In the genomic region with DNA sequence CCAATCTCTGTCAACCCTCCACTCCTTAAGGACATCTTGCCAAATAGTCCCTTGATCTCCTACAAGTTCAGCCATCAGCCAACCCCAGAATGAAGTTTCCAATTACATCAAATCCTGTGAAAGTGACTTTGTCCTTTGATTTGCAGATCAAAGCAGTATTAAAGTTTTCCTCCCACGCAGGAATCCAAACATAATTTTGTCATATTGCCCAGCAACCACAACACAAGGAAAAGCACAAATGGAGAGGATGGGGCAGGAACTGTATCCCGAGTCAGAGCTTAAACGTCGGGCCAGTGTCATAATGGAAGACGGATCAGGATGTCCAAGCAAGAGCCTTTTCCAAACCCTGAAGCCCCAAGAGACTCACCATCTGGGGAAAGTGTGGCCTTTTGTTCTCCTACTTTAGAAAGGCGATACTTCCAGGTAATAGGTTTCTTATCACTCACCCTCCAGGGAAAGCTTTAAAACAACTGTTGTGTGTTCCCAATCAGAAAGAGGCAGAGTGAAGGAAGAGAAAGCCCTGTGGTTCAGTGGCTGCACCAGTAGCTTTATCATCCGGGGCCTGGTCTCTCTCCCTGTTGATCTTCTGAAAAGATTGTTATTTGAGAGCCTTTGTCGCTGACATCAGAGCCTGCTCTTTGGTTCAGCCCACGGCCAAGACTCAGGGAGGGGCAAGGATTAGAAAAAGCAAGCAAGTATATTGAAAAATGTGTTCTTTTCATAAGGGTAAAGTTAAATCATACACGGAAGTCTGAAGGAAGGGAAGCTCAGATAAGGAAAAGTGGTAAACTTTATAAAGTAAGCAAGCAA, we compare ENCODE assay signal across 1 cellular context.
TF ChIP-seq lines count a peak whose summit lies in the region.

No MANE protein-coding gene starts in this region.

TF ChIP-seq in WTC11, 78 proteins besides CTCF, POLR2A, EP300 and RAD21:
- no peak for TF ChIP-seq RELA (CRISPR knock-in tag; IDR thresholded peaks at IDR 0.05; ENCODE audit: borderline replicate concordance)
- no peak for TF ChIP-seq ZBTB21 (CRISPR knock-in tag; IDR thresholded peaks at IDR 0.05; ENCODE audit: borderline replicate concordance)
- TF ChIP-seq, protein P1, sequence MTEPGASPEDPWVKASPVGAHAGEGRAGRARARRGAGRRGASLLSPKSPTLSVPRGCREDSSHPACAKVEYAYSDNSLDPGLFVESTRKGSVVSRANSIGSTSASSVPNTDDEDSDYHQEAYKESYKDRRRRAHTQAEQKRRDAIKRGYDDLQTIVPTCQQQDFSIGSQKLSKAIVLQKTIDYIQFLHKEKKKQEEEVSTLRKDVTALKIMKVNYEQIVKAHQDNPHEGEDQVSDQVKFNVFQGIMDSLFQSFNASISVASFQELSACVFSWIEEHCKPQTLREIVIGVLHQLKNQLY (CRISPR knock-in tag; IDR thresholded peaks at IDR 0.05) = no peak
